1 cellular context compared by ENCODE assay signal in genomic region chr1:24726741-24727140, GRCh38.
TF ChIP-seq lines count a peak whose summit lies in the region.

No MANE protein-coding gene starts in this region.

TF ChIP-seq in endothelial cell of umbilical vein, 7 proteins besides CTCF, POLR2A, EP300 and RAD21:
- TF ChIP-seq FOS (IDR thresholded peaks at IDR 0.05; ENCODE audit: borderline replicate concordance, insufficient read depth, low read length) (no peak), JUN (IDR thresholded peaks at IDR 0.05; ENCODE audit: borderline replicate concordance, insufficient read depth, insufficient read length, low read depth) (no peak), MYC (IDR thresholded peaks at IDR 0.05; ENCODE audit: low read depth, low read length) (no peak), EZH2 (IDR thresholded peaks at IDR 0.05; ENCODE audit: borderline replicate concordance, low read depth, low read length, severe bottlenecking) (no peak), GATA2 (IDR thresholded peaks at IDR 0.05; ENCODE audit: insufficient read depth, insufficient read length, low read depth, low read length) (no peak), MAX (IDR thresholded peaks at IDR 0.05; ENCODE audit: insufficient read depth, insufficient read length) (no peak), POLR2AphosphoS5 (IDR thresholded peaks at IDR 0.05; ENCODE audit: insufficient read depth, low read depth, low read length) (no peak)
